18 cellular contexts compared by ENCODE assay signal in genomic region chr9:78306222-78307076, GRCh38. TPM values are rescaled to one million over a fixed set of nuclear protein-coding genes. Genes with fewer than 3 reads are reported as not detected.
DNase-seq lines count a peak whose midpoint lies in the region; ATAC-seq, FAIRE-seq and TF ChIP-seq lines count a peak whose summit lies in the region.
"Had no signal": no experiment of that assay in that cellular context is flagged by ENCODE, and none has a peak within 500 bp of the region (broad histone marks: within the 10 kb centered on the region; RNA-seq: fewer than 3 reads in every experiment).

No MANE protein-coding gene starts in this region.

- no peak for ATAC-seq in GM23338
- no peak for ATAC-seq in K562
- no peak for ATAC-seq in HepG2
- peak in 3 of 4 donors; percentile 36 for ATAC-seq in pancreas
- ATAC-seq in HG03469 (IDR thresholded peaks at IDR 0.05; ENCODE audit: unreplicated experiment), result no peak
- no peak for ATAC-seq in activated CD8-positive, alpha-beta T cell treated with anti-CD3 and anti-CD28 coated beads, Interleukin-2, amount 10 ng/mL, durations not matched to agents 7 days and 5 days
- no peak for ATAC-seq in activated CD8-positive, alpha-beta T cell treated with anti-CD3 and anti-CD28 coated beads for 36 hours

- WGBS in K562 (ENCODE audit: insufficient coverage, low coverage, missing lambda C conversion rate), result 91% methylated on average over 14 of the region's 16 CpGs
- whole genome bisulfite sequencing in HepG2 (ENCODE audit: low lambda C conversion rate), result 88% methylated on average over 14 of the region's 16 CpGs
- WGBS in pancreas, 2 donors, result 54 to 59% methylated on average over 16 of the region's 16 CpGs

- H3K9ac ChIP-seq in K562 (ENCODE audit: insufficient read depth in 1 of 2, low read depth in 2 of 2, low read length in 2 of 2) (no peak overlapping the region), HepG2 (ENCODE audit: insufficient read depth, low read depth, low read length) (no peak overlapping the region)
- H3K9ac ChIP-seq: BLaER1 had no signal

- H3K4me2 ChIP-seq in GM23338 (no peak overlapping the region), K562 (ENCODE audit: insufficient read depth, low read length) (no peak overlapping the region), HepG2 (ENCODE audit: low read depth, low read length) (no peak overlapping the region)
- H3K4me2 ChIP-seq: BLaER1 had no signal

- no TSS peak for BruUV-seq in K562 (replicated peaks; lab: Mats Ljungman, UMichigan)
- BruUV-seq in HepG2 (replicated peaks; lab: Mats Ljungman, UMichigan), result no TSS peak

- no peaks in the 10 kb centered on the region for H3K9me3 Mint-ChIP-seq in GM23338
- H3K9me3 Mint-ChIP-seq in activated CD8-positive, alpha-beta T cell treated with anti-CD3 and anti-CD28 coated beads, Interleukin-2, amount 10 ng/mL, durations not matched to agents 7 days and 5 days (ENCODE audit: insufficient read depth), result no peaks in the 10 kb centered on the region
- no peaks in the 10 kb centered on the region for H3K9me3 Mint-ChIP-seq in activated CD8-positive, alpha-beta T cell treated with anti-CD3 and anti-CD28 coated beads for 36 hours
- H3K9me3 Mint-ChIP-seq: CD8-positive, alpha-beta memory T cell; IgD-negative memory B cell had no signal

- intact Hi-C loops in K562 (cut with micrococcal nuclease), result no loop called here
- intact Hi-C loops in HepG2 (cut with micrococcal nuclease; ENCODE audit: unreplicated experiment), result no loop called here
- intact Hi-C loops in pancreas (cut with DNase I), result no loop called here
- intact Hi-C loops in activated CD8-positive, alpha-beta T cell treated with anti-CD3 and anti-CD28 coated beads for 36 hours (cut with micrococcal nuclease), result no loop called here

- no peak for TF ChIP-seq RAD21 in K562 (CRISPR knock-in tag; conservative IDR thresholded peaks at IDR 0.05 in 1 of 2, IDR thresholded peaks at IDR 0.05 in 1 of 2)
- no peak for TF ChIP-seq RAD21 in HepG2 (CRISPR knock-in tag; IDR thresholded peaks at IDR 0.05)

- H3K36me3 Mint-ChIP-seq in GM23338 (ENCODE audit: low read depth), result peaks cover 100% of the 10 kb centered on the region
- H3K36me3 Mint-ChIP-seq in activated CD8-positive, alpha-beta T cell treated with anti-CD3 and anti-CD28 coated beads, Interleukin-2, amount 10 ng/mL, durations not matched to agents 7 days and 5 days (ENCODE audit: low read depth), result peaks cover 74% of the 10 kb centered on the region
- H3K36me3 Mint-ChIP-seq in activated CD8-positive, alpha-beta T cell treated with anti-CD3 and anti-CD28 coated beads for 36 hours (ENCODE audit: low read depth), result peaks cover 80% of the 10 kb centered on the region

- no peaks in the 10 kb centered on the region for H3K9me2 ChIP-seq in GM23338 (ENCODE audit: insufficient read depth)

- H3K9me3 ChIP-seq in K562 (replicated peaks; ENCODE audit: control insufficient read depth, insufficient read depth, low read depth, low read length) (no peaks in the 10 kb centered on the region), HepG2 (ENCODE audit: low read length) (no peaks in the 10 kb centered on the region), pancreas (no peaks in the 10 kb centered on the region)
- H3K9me3 ChIP-seq: BLaER1, Caco-2 had no signal

- no peaks in the 10 kb centered on the region for H3K9me1 ChIP-seq in K562 (ENCODE audit: control insufficient read depth, insufficient read depth, low read length)

- H3K4me1 ChIP-seq in GM23338 (ENCODE audit: insufficient read depth) (no peaks in the 10 kb centered on the region; the same call in 1 of the 2 replicates), K562 (replicated peaks in 1 of 2; ENCODE audit: control insufficient read depth in 2 of 2, insufficient read depth in 2 of 2, low read length in 2 of 2) (no peaks in the 10 kb centered on the region; a peak in 1 of 5 replicates), HepG2 (ENCODE audit: insufficient read depth, low read length) (peaks cover 27% of the 10 kb centered on the region), pancreas (peaks cover 25 to 27% (median 26%) of the 10 kb centered on the region in 3 donors)
- H3K4me1 ChIP-seq: BLaER1, Caco-2 had no signal

- H4K20me1 ChIP-seq in GM23338 (replicated peaks; ENCODE audit: insufficient read depth) (peaks cover 82% of the 10 kb centered on the region), K562 (replicated peaks; ENCODE audit: control insufficient read depth, insufficient read depth, low read length) (0 out of 2 replicates have a peak, but pooled peaks cover 4% of the 10 kb centered on the region), HepG2 (ENCODE audit: insufficient read depth, low read length) (peaks cover 33% of the 10 kb centered on the region)

- TF ChIP-seq POLR2A in K562 (conservative IDR thresholded peaks at IDR 0.05), result no peak
- TF ChIP-seq POLR2A in HepG2 (IDR thresholded peaks at IDR 0.05; ENCODE audit: insufficient read depth in 1 of 2, low read depth in 2 of 2, low read length in 2 of 2), result peak in 1 of 2 experiments; percentile 37; a peak in 1 of 4 replicates

- H3K27ac ChIP-seq in GM23338 (ENCODE audit: low read depth) (0 out of 2 replicates have a peak overlapping the region, but pooled peaks have one; percentile 50), K562 (ENCODE audit: extremely low read depth, low read depth, low read length) (no peak overlapping the region), HepG2 (ENCODE audit: extremely low read length, insufficient read depth, low read length) (no peak overlapping the region), pancreas (no peak overlapping the region)
- H3K27ac ChIP-seq: BLaER1 had no signal

- peaks cover 31% of the 10 kb centered on the region for H3K4me1 Mint-ChIP-seq in GM23338
- H3K4me1 Mint-ChIP-seq in activated CD8-positive, alpha-beta T cell treated with anti-CD3 and anti-CD28 coated beads, Interleukin-2, amount 10 ng/mL, durations not matched to agents 7 days and 5 days (ENCODE audit: low read depth), result peaks cover 5% of the 10 kb centered on the region
- peaks cover 3% of the 10 kb centered on the region for H3K4me1 Mint-ChIP-seq in activated CD8-positive, alpha-beta T cell treated with anti-CD3 and anti-CD28 coated beads for 36 hours (ENCODE audit: low read depth)
- H3K4me1 Mint-ChIP-seq: CD8-positive, alpha-beta memory T cell had no signal

- FAIRE-seq in K562 (lab: Jason Lieb, UNC), result no peak
- FAIRE-seq in HepG2 (lab: Jason Lieb, UNC), result no peak
- FAIRE-seq in pancreas (lab: Jason Lieb, UNC), result no peak
- FAIRE-seq: GM12892, GM19239, H54 had no signal

- H3K27me3 ChIP-seq in GM23338 (ENCODE audit: insufficient read depth) (no peaks in the 10 kb centered on the region), K562 (ENCODE audit: control insufficient read depth in 2 of 2, insufficient read depth in 2 of 2, low read length in 2 of 2) (no peaks in the 10 kb centered on the region), HepG2 (ENCODE audit: control insufficient read depth in 1 of 2, insufficient read depth in 2 of 2, low read length in 2 of 2) (no peaks in the 10 kb centered on the region), pancreas (no peaks in the 10 kb centered on the region)
- H3K27me3 ChIP-seq: BLaER1 had no signal

- TF ChIP-seq CTCF in GM23338 (conservative IDR thresholded peaks at IDR 0.05; ENCODE audit: low read depth in 2 of 2) (no peak), K562 (IDR thresholded peaks at IDR 0.05 in 2 of 3, conservative IDR thresholded peaks at IDR 0.05 in 1 of 3; ENCODE audit: insufficient read depth in 2 of 3, low read depth in 1 of 3, low read length in 3 of 3) (no peak), HepG2 (CRISPR knock-in tag; IDR thresholded peaks at IDR 0.05) (no peak), pancreas (IDR thresholded peaks at IDR 0.05) (no peak)
- no peak for TF ChIP-seq CTCF in activated CD8-positive, alpha-beta T cell treated with anti-CD3 and anti-CD28 coated beads for 36 hours (IDR thresholded peaks at IDR 0.05)

- in situ Hi-C loops in K562 (cut with MboI) (no loop called here), HepG2 (cut with HindIII; ENCODE audit: extremely low pct_ligation_motif_present, low pct_unique_long_range_greater_than_20kb) (no loop called here)

- H3K27ac Mint-ChIP-seq in GM23338, result peak overlapping the region; percentile 62
- H3K27ac Mint-ChIP-seq in activated CD8-positive, alpha-beta T cell treated with anti-CD3 and anti-CD28 coated beads, Interleukin-2, amount 10 ng/mL, durations not matched to agents 7 days and 5 days, result no peak overlapping the region
- no peak overlapping the region for H3K27ac Mint-ChIP-seq in activated CD8-positive, alpha-beta T cell treated with anti-CD3 and anti-CD28 coated beads for 36 hours

- peaks cover 25% of the 10 kb centered on the region for H3K27me3 Mint-ChIP-seq in GM23338 (ENCODE audit: insufficient read depth, low read depth, poor library complexity)
- H3K27me3 Mint-ChIP-seq in activated CD8-positive, alpha-beta T cell treated with anti-CD3 and anti-CD28 coated beads, Interleukin-2, amount 10 ng/mL, durations not matched to agents 7 days and 5 days (ENCODE audit: low read depth), result no peaks in the 10 kb centered on the region
- no peaks in the 10 kb centered on the region for H3K27me3 Mint-ChIP-seq in activated CD8-positive, alpha-beta T cell treated with anti-CD3 and anti-CD28 coated beads for 36 hours
- H3K27me3 Mint-ChIP-seq: CD8-positive, alpha-beta memory T cell; IgD-negative memory B cell had no signal

- peaks cover 27% of the 10 kb centered on the region for H3F3A ChIP-seq in GM23338 (replicated peaks; ENCODE audit: low read depth)

- H3K36me3 ChIP-seq in GM23338 (ENCODE audit: insufficient read depth) (peaks cover 95% of the 10 kb centered on the region), K562 (ENCODE audit: control insufficient read depth, insufficient read depth, low read length) (peaks cover 69% of the 10 kb centered on the region), HepG2 (replicated peaks in 1 of 2; ENCODE audit: control insufficient read depth in 1 of 2, insufficient read depth in 2 of 2, low read length in 2 of 2) (peaks cover 46 to 92% of the 10 kb centered on the region in 2 experiments), pancreas (no peaks in the 10 kb centered on the region)

- TF ChIP-seq EP300 in K562 (IDR thresholded peaks at IDR 0.05; ENCODE audit: low read length) (no peak), HepG2 (IDR thresholded peaks at IDR 0.05; ENCODE audit: low read depth in 2 of 2, low read length in 2 of 2) (no peak), HepG2 (CRISPR knock-in tag; IDR thresholded peaks at IDR 0.05; ENCODE audit: borderline replicate concordance) (no peak)

- H3K79me2 ChIP-seq in GM23338 (replicated peaks; ENCODE audit: insufficient read depth) (peaks cover 100% of the 10 kb centered on the region), K562 (ENCODE audit: control insufficient read depth, insufficient read depth, low read length) (no peaks in the 10 kb centered on the region; the same call in 2 of the 3 replicates), HepG2 (ENCODE audit: insufficient read depth, low read length) (peaks cover 20% of the 10 kb centered on the region)

- POLR2A ChIA-PET in K562 (lab: Yijun Ruan, JAX) (interaction anchor here (1.8 kb wide), 1 partner anchor 10 kb away, joined by 6 read pairs; the partner anchor contains the start of gene PSAT1), HepG2 (lab: Yijun Ruan, JAX) (no interaction called here)
- POLR2A ChIA-PET in activated CD8-positive, alpha-beta T cell treated with anti-CD3 and anti-CD28 coated beads, Interleukin-2, amount 10 ng/mL, durations not matched to agents 7 days and 5 days (lab: Charles Lee), result no interaction called here
- POLR2A ChIA-PET in activated CD8-positive, alpha-beta T cell treated with anti-CD3 and anti-CD28 coated beads for 36 hours (lab: Charles Lee), result interaction anchor here (0.9 to 1.1 kb wide), 3 partner anchors 9 to 10 kb away, joined by 3 read pairs; partner anchors contain the start of gene PSAT1

- CTCF ChIA-PET in K562 (lab: Yijun Ruan, JAX; ENCODE audit: low intra/inter-chr PET ratio), result no interaction called here
- CTCF ChIA-PET in HepG2 (lab: Yijun Ruan, JAX; ENCODE audit: low intra/inter-chr PET ratio, low total read pairs), result no interaction called here
- CTCF ChIA-PET in activated CD8-positive, alpha-beta T cell treated with anti-CD3 and anti-CD28 coated beads, Interleukin-2, amount 10 ng/mL, durations not matched to agents 7 days and 5 days (lab: Charles Lee), result no interaction called here
- CTCF ChIA-PET in activated CD8-positive, alpha-beta T cell treated with anti-CD3 and anti-CD28 coated beads for 36 hours (lab: Charles Lee), result no interaction called here

- H3K4me3 ChIP-seq in GM23338 (no peak overlapping the region), K562 (no peak overlapping the region), HepG2 (replicated peaks in 1 of 3; ENCODE audit: insufficient read depth in 1 of 3, low read depth in 2 of 3, low read length in 3 of 3) (no peak overlapping the region), pancreas (no peak overlapping the region)
- H3K4me3 ChIP-seq: BLaER1 had no signal

- no peak overlapping the region for H3K4me3 Mint-ChIP-seq in GM23338
- no peak overlapping the region for H3K4me3 Mint-ChIP-seq in activated CD8-positive, alpha-beta T cell treated with anti-CD3 and anti-CD28 coated beads, Interleukin-2, amount 10 ng/mL, durations not matched to agents 7 days and 5 days
- no peak overlapping the region for H3K4me3 Mint-ChIP-seq in activated CD8-positive, alpha-beta T cell treated with anti-CD3 and anti-CD28 coated beads for 36 hours
- H3K4me3 Mint-ChIP-seq: CD8-positive, alpha-beta memory T cell; IgD-negative memory B cell had no signal

- no peak for DNase-seq in GM23338 (ENCODE audit: low spot score)
- no peak for DNase-seq in K562 (ENCODE audit: extremely low read depth in 1 of 4, low spot score in 3 of 4)
- DNase-seq in HepG2 (ENCODE audit: low spot score), result no peak
- DNase-seq in pancreas, result peak in 2 of 6 donors; percentile 32 to 57
- no peak for DNase-seq in activated CD8-positive, alpha-beta T cell treated with anti-CD3 and anti-CD28 coated beads, Interleukin-2, amount 10 ng/mL, durations not matched to agents 7 days and 5 days
- DNase-seq in activated CD8-positive, alpha-beta T cell treated with anti-CD3 and anti-CD28 coated beads for 36 hours, result no peak
- DNase-seq: 8988T; AML-193; Caco-2; CD8-positive, alpha-beta memory T cell; DND-41; GDM1 had no signal

- H2AFZ ChIP-seq in GM23338, result no peak overlapping the region
- H2AFZ ChIP-seq in K562 (ENCODE audit: low read depth, low read length), result no peak overlapping the region
- no peak overlapping the region for H2AFZ ChIP-seq in HepG2 (ENCODE audit: low read length)

RNA-seq across cellular contexts. Expression of gene PSAT1, which starts 9.5 kb away (rescaled TPM):
- 486 and 511 TPM in 2 replicates for total RNA-seq in GM23338 (2014; rRNA removed; shearing (Covaris generic))
- polyA plus RNA-seq in GM23338 (2016; fragmentation: Nextera tagmentation; extraction: Ambion mirVana), result 386 and 414 TPM in 2 replicates
- 24.3 and 29.1 TPM in 2 replicates for total RNA-seq in K562 (2011; cell fraction: chromatin; rRNA removed; ENCODE audit: low replicate concordance)
- total RNA-seq in K562 (2011; cell fraction: nucleolus; rRNA removed), result 15.0 and 19.3 TPM in 2 replicates
- total RNA-seq in K562 (2011; cell fraction: nucleoplasm; rRNA removed), result 18.6 and 23.3 TPM in 2 replicates
- total RNA-seq in K562 (2014; rRNA removed), result 57.3 and 57.7 TPM in 2 replicates
- total RNA-seq in K562 (2014; rRNA removed; fragmentation: Illumina TruSeq; extraction: Trizol), result 75.7 and 90.1 TPM in 2 replicates
- total RNA-seq in K562 (2015; rRNA removed; fragmentation: Illumina TruSeq; extraction: Trizol), result 24.9 and 29.7 TPM in 2 replicates
- 87.4 and 98.3 TPM in 2 replicates for total RNA-seq in K562 (2021)
- polyA plus RNA-seq in K562 (2011; rRNA removed), result 64.9 and 81.1 TPM in 2 replicates
- 22.3 and 88.3 TPM in 2 replicates for polyA plus RNA-seq in K562 (2011; cell fraction: cytosol; rRNA removed)
- polyA plus RNA-seq in K562 (2011; cell fraction: nucleus; rRNA removed), result 9.4 and 33.9 TPM in 2 replicates
- polyA plus RNA-seq in K562 (2012), result 40.6 and 245 TPM in 2 replicates
- 112 and 123 TPM in 2 replicates for polyA plus RNA-seq in K562 (2014; fragmentation: Illumina TruSeq; extraction: Trizol)
- polyA plus RNA-seq in K562 (2014; fragmentation: Nextera tagmentation; extraction: Ambion mirVana), result 100 to 1,000 TPM; 146 to 151 TPM
- polyA plus RNA-seq in K562 (2014; rRNA removed), result 104 and 105 TPM in 2 replicates
- 47.5 and 74.3 TPM in 2 replicates for polyA minus RNA-seq in K562 (2011; rRNA and poly(A)+ RNA removed)
- 23.9 and 39.2 TPM in 2 replicates for polyA minus RNA-seq in K562 (2011; cell fraction: cytosol; rRNA and poly(A)+ RNA removed)
- 7.4 and 19.3 TPM in 2 replicates for polyA minus RNA-seq in K562 (2011; cell fraction: nucleus; rRNA and poly(A)+ RNA removed)
- total RNA-seq in HepG2 (2016; rRNA removed; fragmentation: Illumina TruSeq; extraction: Trizol), result 135 and 262 TPM in 2 replicates
- total RNA-seq in HepG2 (2016; cell fraction: cytosol; rRNA removed; fragmentation: Illumina TruSeq; extraction: Trizol; ENCODE audit: low read depth), result 16.9 and 17.4 TPM in 2 replicates
- 134 and 259 TPM in 2 replicates for total RNA-seq in HepG2 (2016; cell fraction: insoluble cytoplasmic fraction; rRNA removed; fragmentation: Illumina TruSeq; extraction: Trizol)
- 55.1 and 59.2 TPM in 2 replicates for total RNA-seq in HepG2 (2016; cell fraction: membrane; rRNA removed; fragmentation: Illumina TruSeq; extraction: Trizol)
- total RNA-seq in HepG2 (2016; cell fraction: nucleus; rRNA removed; fragmentation: Illumina TruSeq; extraction: Trizol), result 92.0 and 102 TPM in 2 replicates
- 197 and 229 TPM in 2 replicates for polyA plus RNA-seq in HepG2 (2011; rRNA removed)
- polyA plus RNA-seq in HepG2 (2011; cell fraction: cytosol; rRNA removed), result 174 and 239 TPM in 2 replicates
- 53.5 and 69.1 TPM in 2 replicates for polyA plus RNA-seq in HepG2 (2011; cell fraction: nucleus; rRNA removed)
- 252 and 381 TPM in 2 replicates for polyA plus RNA-seq in HepG2 (2012)
- polyA plus RNA-seq in HepG2 (2016; cell fraction: cytosol; fragmentation: Illumina TruSeq; extraction: Trizol; ENCODE audit: low read depth), result 23.7 and 24.6 TPM in 2 replicates
- polyA plus RNA-seq in HepG2 (2016; cell fraction: insoluble cytoplasmic fraction; fragmentation: Illumina TruSeq; extraction: Trizol; ENCODE audit: low read depth), result 471 and 492 TPM in 2 replicates
- 65.5 and 69.3 TPM in 2 replicates for polyA plus RNA-seq in HepG2 (2016; cell fraction: membrane; fragmentation: Illumina TruSeq; extraction: Trizol; ENCODE audit: low read depth)
- 163 TPM in 2 replicates for polyA plus RNA-seq in HepG2 (2016; cell fraction: nucleus; fragmentation: Illumina TruSeq; extraction: Trizol; ENCODE audit: insufficient read depth, low read depth)
- 98.7 and 239 TPM in 2 replicates for polyA minus RNA-seq in HepG2 (2011; rRNA and poly(A)+ RNA removed; ENCODE audit: low replicate concordance)
- polyA minus RNA-seq in HepG2 (2011; cell fraction: cytosol; rRNA and poly(A)+ RNA removed), result 170 and 192 TPM in 2 replicates
- polyA minus RNA-seq in HepG2 (2011; cell fraction: nucleus; rRNA and poly(A)+ RNA removed), result 105 and 132 TPM in 2 replicates
- 100 to 1,000 TPM in 1 of 6 donors, 10 to 100 TPM in 5; 16.5 to 189 (median 27.8) TPM for total RNA-seq in pancreas
- 1 to 10 TPM; 9.0 to 9.1 TPM for polyA plus RNA-seq in pancreas
- 100 to 1,000 TPM; 110 to 112 TPM for total RNA-seq in activated CD8-positive, alpha-beta T cell treated with anti-CD3 and anti-CD28 coated beads, Interleukin-2, amount 10 ng/mL, durations not matched to agents 7 days and 5 days
- total RNA-seq in activated CD8-positive, alpha-beta T cell treated with anti-CD3 and anti-CD28 coated beads for 36 hours, result 100 to 1,000 TPM; 174 to 182 TPM

Comparison
In these comparisons a context has a peak if more than half of its experiments do, and no peak if none do; other contexts are left out.
1. POLR2A ChIA-PET loops: an anchor here in K562 (1.8 kb wide) and activated CD8-positive, alpha-beta T cell treated with anti-CD3 and anti-CD28 coated beads for 36 hours (0.9 to 1.1 kb wide); none called in HepG2 and activated CD8-positive, alpha-beta T cell treated with anti-CD3 and anti-CD28 coated beads, Interleukin-2, amount 10 ng/mL, durations not matched to agents 7 days and 5 days.
2. ATAC-seq: peak in pancreas (3 of 4); none in GM23338 (single experiment), K562 (single experiment), HepG2 (single experiment), HG03469 (single experiment), activated CD8-positive, alpha-beta T cell treated with anti-CD3 and anti-CD28 coated beads, Interleukin-2, amount 10 ng/mL, durations not matched to agents 7 days and 5 days (single experiment) and activated CD8-positive, alpha-beta T cell treated with anti-CD3 and anti-CD28 coated beads for 36 hours (single experiment).